ENCODE assay signal across 16 cellular contexts in the genomic region with DNA sequence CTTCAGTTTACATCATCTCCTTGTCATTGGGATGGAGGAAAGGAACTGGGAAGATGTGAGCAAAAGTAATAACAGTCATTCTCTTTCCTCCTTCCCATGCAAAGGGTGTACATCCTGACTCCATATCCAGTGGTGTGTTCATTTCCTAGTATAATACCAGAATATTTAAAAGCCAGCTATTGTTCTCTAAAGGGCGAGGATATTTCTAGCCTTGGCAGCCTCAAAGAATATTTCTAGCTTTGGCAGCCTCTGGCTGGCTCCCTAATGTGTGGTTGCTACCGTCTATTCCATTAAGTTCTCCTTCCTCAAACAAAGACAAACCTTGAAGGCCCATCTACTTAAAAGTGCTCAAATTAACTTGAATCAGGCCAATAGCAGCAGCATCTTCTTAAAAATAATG.
"Had no signal": no experiment of that assay in that cellular context is flagged by ENCODE, and none has a peak within 500 bp of the region (broad histone marks: within the 10 kb centered on the region; RNA-seq: fewer than 3 reads in every experiment).

No MANE protein-coding gene starts in this region.

- H3K27me3 Mint-ChIP-seq: memory B cell, type B pancreatic cell had no signal

- H3K27ac Mint-ChIP-seq: memory B cell; T-helper 2 cell treated with Interferon-gamma antibody and Interleukin-4, amounts not matched to agents 5 μg/mL and 100 μg/mL, for 36 hours; type B pancreatic cell had no signal

- H3K36me3 Mint-ChIP-seq: type B pancreatic cell had no signal

- H3K4me3 Mint-ChIP-seq: memory B cell; T-helper 2 cell treated with Interferon-gamma antibody and Interleukin-4, amounts not matched to agents 5 μg/mL and 100 μg/mL, for 36 hours; type B pancreatic cell had no signal

- ATAC-seq: left lung had no signal

- H3K9me3 Mint-ChIP-seq: type B pancreatic cell had no signal

- DNase-seq: activated CD8-positive, alpha-beta memory T cell treated with anti-CD3 and anti-CD28 coated beads, Interleukin-2, amount 50 U/mL, for 4 hours; activated naive CD4-positive, alpha-beta T cell; activated T-cell treated with anti-CD3 and anti-CD28 coated beads, Interleukin-2, amount 50 U/mL, for 72 hours; cerebellar nuclear complex; cortex of kidney; effector CD4-positive, alpha-beta T cell; glutamatergic neuron; kidney; left lung; stimulated activated CD4-positive, alpha-beta T cell treated with anti-CD3 and anti-CD28 coated beads, Interleukin-2, amount 100 ng/mL, for 24 hours; stomach; SW 1271; testis had no signal
